ENCODE assay signal across 27 cellular contexts in genomic region chr1:180896161-180896560, GRCh38. TPM values are rescaled to one million over a fixed set of nuclear protein-coding genes. Genes with fewer than 3 reads are reported as not detected.
DNase-seq lines count a peak whose midpoint lies in the region; ATAC-seq, FAIRE-seq and TF ChIP-seq lines count a peak whose summit lies in the region.
"Had no signal": no experiment of that assay in that cellular context is flagged by ENCODE, and none has a peak within 500 bp of the region (broad histone marks: within the 10 kb centered on the region; RNA-seq: fewer than 3 reads in every experiment).

No MANE protein-coding gene starts in this region.

- H3K36me3 ChIP-seq in mammary epithelial cell (ENCODE audit: insufficient read depth, low read length) = no peaks in the 10 kb centered on the region
- H3K36me3 ChIP-seq in K562 (ENCODE audit: control insufficient read depth, insufficient read depth, low read length) = no peaks in the 10 kb centered on the region
- H3K36me3 ChIP-seq: BE2C, BLaER1 had no signal

- no peak for TF ChIP-seq EP300 in K562 (IDR thresholded peaks at IDR 0.05; ENCODE audit: low read length)

- H3K4me3 ChIP-seq in mammary epithelial cell (replicated peaks in 1 of 3; ENCODE audit: insufficient read depth in 1 of 3, low read depth in 2 of 3, low read length in 3 of 3) = no peak overlapping the region
- no peak overlapping the region for H3K4me3 ChIP-seq in K562
- H3K4me3 ChIP-seq: BLaER1, GM12878 had no signal

- H3K4me2 ChIP-seq in mammary epithelial cell (ENCODE audit: insufficient read depth, low read depth, low read length) (no peak overlapping the region), K562 (ENCODE audit: insufficient read depth, low read length) (no peak overlapping the region)
- H3K4me2 ChIP-seq: BLaER1 had no signal

- CTCF ChIA-PET in MCF 10A (lab: Yijun Ruan, JAX) = interaction anchor here (0.6 to 1.2 kb wide), 5 partner anchors 12 to 394 kb away, joined by 3 to 7 read pairs (median 4); partner anchors contain the start of gene KIAA1614
- CTCF ChIA-PET in mammary epithelial cell (lab: Charles Lee; ENCODE audit: low non-redundant PET) = no interaction called here
- CTCF ChIA-PET in K562 (lab: Yijun Ruan, JAX; ENCODE audit: low intra/inter-chr PET ratio) = no interaction called here
- CTCF ChIA-PET in HEK293T (lab: Yijun Ruan, JAX) = interaction anchor here (1.1 kb wide), 1 partner anchor 10 kb away, joined by 3 read pairs; no protein-coding TSS in a partner anchor

- H3K79me2 ChIP-seq in mammary epithelial cell (ENCODE audit: insufficient read depth, low read length) (no peaks in the 10 kb centered on the region), K562 (ENCODE audit: control insufficient read depth, insufficient read depth, low read length) (no peaks in the 10 kb centered on the region)

- peak overlapping the region; percentile 55 for H3K27ac Mint-ChIP-seq in MCF 10A (ENCODE audit: low read depth, unreplicated experiment)
- no peak overlapping the region for H3K27ac Mint-ChIP-seq in endothelial cell (ENCODE audit: unreplicated experiment)
- no peak overlapping the region for H3K27ac Mint-ChIP-seq in osteocyte (ENCODE audit: unreplicated experiment)
- no peak overlapping the region for H3K27ac Mint-ChIP-seq in stimulated activated naive B cell treated with anti-CD40 and anti-IgM and Interleukin-4, amounts not matched to agents 10 μg/mL and 1 μg/mL and 100 μg/mL, for 72 hours

- H3K9me3 ChIP-seq in mammary epithelial cell (replicated peaks; ENCODE audit: insufficient read depth, low read length) (no peaks in the 10 kb centered on the region), K562 (replicated peaks; ENCODE audit: control insufficient read depth, insufficient read depth, low read depth, low read length) (no peaks in the 10 kb centered on the region)
- H3K9me3 ChIP-seq: BE2C had no signal

- H3K9me1 ChIP-seq in K562 (ENCODE audit: control insufficient read depth, insufficient read depth, low read length) = no peaks in the 10 kb centered on the region

- no peaks in the 10 kb centered on the region for H3K4me1 ChIP-seq in mammary epithelial cell (ENCODE audit: insufficient read depth, low read length)
- H3K4me1 ChIP-seq in K562 (replicated peaks in 1 of 2; ENCODE audit: control insufficient read depth in 2 of 2, insufficient read depth in 2 of 2, low read length in 2 of 2) = peaks cover 0 to 3% of the 10 kb centered on the region in 2 experiments; a peak in 1 of 5 replicates

- H3K27ac ChIP-seq in mammary epithelial cell (ENCODE audit: insufficient read depth, low read depth, low read length) (no peak overlapping the region), K562 (ENCODE audit: extremely low read depth, low read depth, low read length) (no peak overlapping the region)
- H3K27ac ChIP-seq: BLaER1 had no signal

- peaks cover 21% of the 10 kb centered on the region for H3K36me3 Mint-ChIP-seq in MCF 10A (ENCODE audit: insufficient read depth, unreplicated experiment)
- H3K36me3 Mint-ChIP-seq in endothelial cell (ENCODE audit: low read depth, unreplicated experiment) = peaks cover 25% of the 10 kb centered on the region
- H3K36me3 Mint-ChIP-seq in osteocyte (ENCODE audit: unreplicated experiment) = peaks cover 3% of the 10 kb centered on the region
- H3K36me3 Mint-ChIP-seq in stimulated activated naive B cell treated with anti-CD40 and anti-IgM and Interleukin-4, amounts not matched to agents 10 μg/mL and 1 μg/mL and 100 μg/mL, for 72 hours = peaks cover 9 to 14% of the 10 kb centered on the region in 2 donors
- H3K36me3 Mint-ChIP-seq: CD4-positive, CD25-positive, alpha-beta regulatory T cell had no signal

- no peak for FAIRE-seq in K562 (lab: Jason Lieb, UNC)
- FAIRE-seq: A204.1, GM12878, GM19239 had no signal

- TF ChIP-seq POLR2A in K562 (conservative IDR thresholded peaks at IDR 0.05) = no peak; the same call in 1 of the 2 replicates

- H4K20me1 ChIP-seq in mammary epithelial cell (ENCODE audit: insufficient read depth, low read length) (no peaks in the 10 kb centered on the region), K562 (replicated peaks; ENCODE audit: control insufficient read depth, insufficient read depth, low read length) (no peaks in the 10 kb centered on the region)
- H4K20me1 ChIP-seq: BLaER1 had no signal

- no peaks in the 10 kb centered on the region for H3K27me3 ChIP-seq in mammary epithelial cell (ENCODE audit: insufficient read depth, low read length)
- no peaks in the 10 kb centered on the region for H3K27me3 ChIP-seq in K562 (ENCODE audit: control insufficient read depth in 2 of 2, insufficient read depth in 2 of 2, low read length in 2 of 2)
- H3K27me3 ChIP-seq: BE2C, BLaER1 had no signal

- BruUV-seq in MCF 10A (replicated peaks; lab: Mats Ljungman, UMichigan) (no TSS peak), mammary epithelial cell (replicated peaks; lab: Mats Ljungman, UMichigan) (no TSS peak), K562 (replicated peaks; lab: Mats Ljungman, UMichigan) (no TSS peak)

- no peak for TF ChIP-seq RAD21 in K562 (CRISPR knock-in tag; conservative IDR thresholded peaks at IDR 0.05 in 1 of 2, IDR thresholded peaks at IDR 0.05 in 1 of 2)

- TF ChIP-seq CTCF in MCF 10A (IDR thresholded peaks at IDR 0.05; ENCODE audit: unreplicated experiment) (no peak), mammary epithelial cell (conservative IDR thresholded peaks at IDR 0.05 in 1 of 2, IDR thresholded peaks at IDR 0.05 in 1 of 2; ENCODE audit: extremely low read depth in 1 of 2, insufficient read depth in 1 of 2, low read depth in 1 of 2, low read length in 2 of 2) (no peak), K562 (IDR thresholded peaks at IDR 0.05 in 2 of 3, conservative IDR thresholded peaks at IDR 0.05 in 1 of 3; ENCODE audit: insufficient read depth in 2 of 3, low read depth in 1 of 3, low read length in 3 of 3) (no peak), endothelial cell (IDR thresholded peaks at IDR 0.05; ENCODE audit: unreplicated experiment) (no peak), osteocyte (IDR thresholded peaks at IDR 0.05) (no peak)

- H2AFZ ChIP-seq in mammary epithelial cell (ENCODE audit: low read depth, low read length) = no peak overlapping the region
- H2AFZ ChIP-seq in K562 (ENCODE audit: low read depth, low read length) = no peak overlapping the region

- dilution Hi-C loops in mammary epithelial cell (cut with HindIII; ENCODE audit: low sequenced_read_pairs) = no loop called here

- no peak overlapping the region for H3K9ac ChIP-seq in mammary epithelial cell (ENCODE audit: insufficient read depth, low read length)
- no peak overlapping the region for H3K9ac ChIP-seq in K562 (ENCODE audit: insufficient read depth in 1 of 2, low read depth in 2 of 2, low read length in 2 of 2)
- H3K9ac ChIP-seq: BLaER1 had no signal

- intact Hi-C loops in MCF 10A (cut with micrococcal nuclease) (no loop called here), mammary epithelial cell (cut with micrococcal nuclease) (no loop called here), K562 (cut with micrococcal nuclease) (no loop called here)

- H3K4me3 Mint-ChIP-seq in MCF 10A (ENCODE audit: unreplicated experiment) (no peak overlapping the region), endothelial cell (ENCODE audit: unreplicated experiment) (peak overlapping the region; percentile 14), osteocyte (ENCODE audit: unreplicated experiment) (no peak overlapping the region)
- no peak overlapping the region for H3K4me3 Mint-ChIP-seq in stimulated activated naive B cell treated with anti-CD40 and anti-IgM and Interleukin-4, amounts not matched to agents 10 μg/mL and 1 μg/mL and 100 μg/mL, for 72 hours
- H3K4me3 Mint-ChIP-seq: CD14-positive monocyte; CD4-positive, alpha-beta memory T cell; CD4-positive, CD25-positive, alpha-beta regulatory T cell; CD8-positive, alpha-beta memory T cell had no signal

- H3K27me3 Mint-ChIP-seq in MCF 10A (ENCODE audit: insufficient read depth, unreplicated experiment) (no peaks in the 10 kb centered on the region), endothelial cell (ENCODE audit: unreplicated experiment) (peaks cover 14% of the 10 kb centered on the region), osteocyte (ENCODE audit: unreplicated experiment) (no peaks in the 10 kb centered on the region)
- peaks cover under 1 to 2% of the 10 kb centered on the region in 2 donors for H3K27me3 Mint-ChIP-seq in stimulated activated naive B cell treated with anti-CD40 and anti-IgM and Interleukin-4, amounts not matched to agents 10 μg/mL and 1 μg/mL and 100 μg/mL, for 72 hours
- H3K27me3 Mint-ChIP-seq: CD8-positive, alpha-beta memory T cell had no signal

- no peaks in the 10 kb centered on the region for H3K9me3 Mint-ChIP-seq in MCF 10A (ENCODE audit: unreplicated experiment)
- no peaks in the 10 kb centered on the region for H3K9me3 Mint-ChIP-seq in endothelial cell (ENCODE audit: unreplicated experiment)
- no peaks in the 10 kb centered on the region for H3K9me3 Mint-ChIP-seq in osteocyte (ENCODE audit: unreplicated experiment)
- peaks cover 3 to 4% of the 10 kb centered on the region in 2 donors for H3K9me3 Mint-ChIP-seq in stimulated activated naive B cell treated with anti-CD40 and anti-IgM and Interleukin-4, amounts not matched to agents 10 μg/mL and 1 μg/mL and 100 μg/mL, for 72 hours
- H3K9me3 Mint-ChIP-seq: CD8-positive, alpha-beta memory T cell had no signal

- no peak for ATAC-seq in K562
- ATAC-seq in stimulated activated naive B cell treated with anti-CD40 and anti-IgM and Interleukin-4, amounts not matched to agents 10 μg/mL and 1 μg/mL and 100 μg/mL, for 72 hours (replicated peaks) = no peak
- ATAC-seq: GM12878 had no signal

- no peak for DNase-seq in MCF 10A (ENCODE audit: unreplicated experiment)
- no peak for DNase-seq in mammary epithelial cell
- no peak for DNase-seq in K562 (ENCODE audit: extremely low read depth in 1 of 4, low spot score in 3 of 4)
- no peak for DNase-seq in endothelial cell (ENCODE audit: low spot score)
- DNase-seq in osteocyte (ENCODE audit: extremely low spot score, unreplicated experiment) = peak; percentile 38
- DNase-seq in stimulated activated naive B cell treated with anti-CD40 and anti-IgM and Interleukin-4, amounts not matched to agents 10 μg/mL and 1 μg/mL and 100 μg/mL, for 72 hours = no peak
- no peak for DNase-seq in HEK293T (ENCODE audit: extremely low spot score)
- DNase-seq: 8988T; ACHN; BE2C; C1 segment of cervical spinal cord; CD4-positive, alpha-beta memory T cell; CD4-positive, CD25-positive, alpha-beta regulatory T cell; CD8-positive, alpha-beta memory T cell; COR-L47; DMS 273 treated with DMSO at 0.1 percent for 48 hours; DMS153; DMS53; DMS79; DND-41; EL; GDM1 had no signal

- in situ Hi-C loops in mammary epithelial cell (cut with MboI; ENCODE audit: low sequenced_read_pairs in 2 of 2) (no loop called here), K562 (cut with MboI) (no loop called here)

- WGBS in mammary epithelial cell (ENCODE audit: low coverage, missing lambda C conversion rate) = 100% methylated on average over 3 of the region's 3 CpGs
- WGBS in K562 (ENCODE audit: insufficient coverage, low coverage, missing lambda C conversion rate) = 62% methylated on average over 3 of the region's 3 CpGs

- POLR2A ChIA-PET in MCF 10A (lab: Yijun Ruan, JAX) (interaction anchor here (0.6 kb wide), 1 partner anchor 21 kb away, joined by 3 read pairs; no protein-coding TSS in a partner anchor), K562 (lab: Yijun Ruan, JAX) (interaction anchor here (1.4 kb wide), 1 partner anchor 9 kb away, joined by 4 read pairs; no protein-coding TSS in a partner anchor), HEK293T (lab: Yijun Ruan, JAX) (no interaction called here)

- no peaks in the 10 kb centered on the region for H3K4me1 Mint-ChIP-seq in MCF 10A (ENCODE audit: insufficient read depth, unreplicated experiment)
- peaks cover 19% of the 10 kb centered on the region for H3K4me1 Mint-ChIP-seq in endothelial cell (ENCODE audit: unreplicated experiment)
- H3K4me1 Mint-ChIP-seq in osteocyte (ENCODE audit: unreplicated experiment) = peaks cover 4% of the 10 kb centered on the region
- no peaks in the 10 kb centered on the region for H3K4me1 Mint-ChIP-seq in stimulated activated naive B cell treated with anti-CD40 and anti-IgM and Interleukin-4, amounts not matched to agents 10 μg/mL and 1 μg/mL and 100 μg/mL, for 72 hours
- H3K4me1 Mint-ChIP-seq: CD8-positive, alpha-beta memory T cell had no signal

RNA-seq across cellular contexts. Expression of gene KIAA1614, which starts 16.5 kb away (rescaled TPM):
- 0.66 and 1.1 TPM in 2 replicates for total RNA-seq in MCF 10A (2022)
- 1 to 10 TPM in 1 of 2 donors, under 1 TPM in 1; 0.26 to 3.7 TPM for total RNA-seq in mammary epithelial cell
- polyA plus RNA-seq in mammary epithelial cell = 0.03 TPM
- not detected for polyA minus RNA-seq in mammary epithelial cell
- 0.35 and 0.56 TPM in 2 replicates for total RNA-seq in K562 (2011; cell fraction: chromatin; rRNA removed; ENCODE audit: low replicate concordance)
- total RNA-seq in K562 (2011; cell fraction: nucleolus; rRNA removed) = 0.17 and 0.39 TPM in 2 replicates
- total RNA-seq in K562 (2011; cell fraction: nucleoplasm; rRNA removed) = 0.15 and 0.37 TPM in 2 replicates
- total RNA-seq in K562 (2014; rRNA removed) = 0.29 and 1.1 TPM in 2 replicates
- 0.03 and 0.04 TPM in 2 replicates for total RNA-seq in K562 (2014; rRNA removed; fragmentation: Illumina TruSeq; extraction: Trizol)
- 0.14 and 0.57 TPM in 2 replicates for total RNA-seq in K562 (2015; rRNA removed; fragmentation: Illumina TruSeq; extraction: Trizol)
- 0.16 and 0.36 TPM in 2 replicates for total RNA-seq in K562 (2021)
- polyA plus RNA-seq in K562 (2011; rRNA removed) = 0.01 and 0.11 TPM in 2 replicates
- polyA plus RNA-seq in K562 (2011; cell fraction: cytosol; rRNA removed) = 0.01 and 0.03 TPM in 2 replicates
- 0.13 and 0.20 TPM in 2 replicates for polyA plus RNA-seq in K562 (2011; cell fraction: nucleus; rRNA removed)
- 0.51 and 0.85 TPM in 2 replicates for polyA plus RNA-seq in K562 (2012)
- polyA plus RNA-seq in K562 (2014; fragmentation: Illumina TruSeq; extraction: Trizol) = 0.07 and 0.15 TPM in 2 replicates
- under 1 TPM in 1 of 2 experiments, not detected in 1; 0.18 TPM for polyA plus RNA-seq in K562 (2014; fragmentation: Nextera tagmentation; extraction: Ambion mirVana)
- 0.17 and 0.36 TPM in 2 replicates for polyA plus RNA-seq in K562 (2014; rRNA removed)
- 0.04 and 0.06 TPM in 2 replicates for polyA minus RNA-seq in K562 (2011; rRNA and poly(A)+ RNA removed)
- polyA minus RNA-seq in K562 (2011; cell fraction: cytosol; rRNA and poly(A)+ RNA removed) = not detected in 2 replicates
- polyA minus RNA-seq in K562 (2011; cell fraction: nucleus; rRNA and poly(A)+ RNA removed) = 0.11 and 0.13 TPM in 2 replicates
- total RNA-seq in endothelial cell (ENCODE audit: unreplicated experiment) = 2.6 TPM
- total RNA-seq in osteocyte = 6.6 and 8.4 TPM in 2 replicates
- polyA plus RNA-seq: CD14-positive monocyte; CD4-positive, alpha-beta memory T cell had no signal

Comparison
In these comparisons a context has a peak if more than half of its experiments do, and no peak if none do; other contexts are left out.
1. CTCF ChIA-PET loops: an anchor here in MCF 10A (0.6 to 1.2 kb wide) and HEK293T (1.1 kb wide); none called in mammary epithelial cell and K562.